6 cellular contexts compared by ENCODE assay signal in genomic region chr14:65819567-65819966, GRCh38.
"Had no signal": no experiment of that assay in that cellular context is flagged by ENCODE, and none has a peak within 500 bp of the region (broad histone marks: within the 10 kb centered on the region; RNA-seq: fewer than 3 reads in every experiment).

No MANE protein-coding gene starts in this region.

- ATAC-seq: GM12878 had no signal

- DNase-seq: GDM1, GF-D8 had no signal

- H3K4me3 ChIP-seq: GM12878 had no signal

- FAIRE-seq: G401.6, GM12878, GM18507, GM19239 had no signal
